Comparison of ENCODE assay signal across 8 cellular contexts in the genomic region with DNA sequence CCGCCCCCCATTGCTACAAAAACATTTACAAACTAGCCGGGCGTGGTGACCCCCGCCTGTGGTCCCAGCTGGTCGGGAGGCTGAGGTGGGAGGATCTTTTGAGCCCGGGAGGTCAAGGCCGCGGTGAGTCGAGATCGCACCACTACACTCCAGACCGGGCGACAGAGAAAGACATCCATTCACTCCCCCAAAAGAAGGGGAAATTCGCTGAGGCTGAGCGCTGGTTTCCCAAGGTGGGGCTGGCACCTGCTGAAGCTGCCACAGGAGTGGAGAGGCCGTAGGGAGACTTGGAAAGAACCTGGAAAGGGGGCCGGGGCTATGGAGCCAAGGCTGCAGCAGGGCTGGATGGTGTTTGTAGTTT. TPM values are rescaled to one million over a fixed set of nuclear protein-coding genes. Genes with fewer than 3 reads are reported as not detected.
DNase-seq lines count a peak whose midpoint lies in the region; TF ChIP-seq lines count a peak whose summit lies in the region.

No MANE protein-coding gene starts in this region.

- peak overlapping the region; percentile 79 for H3K27ac Mint-ChIP-seq in activated CD4-positive, alpha-beta memory T cell treated with anti-CD3 and anti-CD28 coated beads, Interleukin-2, amount 10 ng/mL, durations not matched to agents 7 days and 5 days

- peak overlapping the region; percentile 73 for H3K4me3 Mint-ChIP-seq in activated CD4-positive, alpha-beta memory T cell treated with anti-CD3 and anti-CD28 coated beads, Interleukin-2, amount 10 ng/mL, durations not matched to agents 7 days and 5 days

- no peaks in the 10 kb centered on the region for H3K9me3 ChIP-seq in iPS DF 6.9 (ENCODE audit: control insufficient read depth, insufficient read depth, low read length)
- H3K9me3 ChIP-seq in spleen, result no peaks in the 10 kb centered on the region

- H3K36me3 Mint-ChIP-seq in activated CD4-positive, alpha-beta memory T cell treated with anti-CD3 and anti-CD28 coated beads, Interleukin-2, amount 10 ng/mL, durations not matched to agents 7 days and 5 days (ENCODE audit: low read depth), result peaks cover 30% of the 10 kb centered on the region

- no CpG with 5 or more reads among the region's 16 CpGs for WGBS in iPS DF 6.9 (ENCODE audit: insufficient coverage, insufficient read length)
- WGBS in spleen, 5 donors, result 83 to 89% (median 87%) methylated on average over 16 of the region's 16 CpGs

- H3K4me3 ChIP-seq in iPS DF 6.9 (ENCODE audit: low read length), result peak overlapping the region; percentile 40; the same call in 1 of the 2 replicates
- peak overlapping the region in 7 of 8 donors; percentile 58 to 90 (median 64) for H3K4me3 ChIP-seq in spleen

- no peak for TF ChIP-seq POLR2A in spleen (IDR thresholded peaks at IDR 0.05)

- H3K27me3 Mint-ChIP-seq in activated CD4-positive, alpha-beta memory T cell treated with anti-CD3 and anti-CD28 coated beads, Interleukin-2, amount 10 ng/mL, durations not matched to agents 7 days and 5 days, result no peaks in the 10 kb centered on the region

- peaks cover 50% of the 10 kb centered on the region for H3K4me1 Mint-ChIP-seq in activated CD4-positive, alpha-beta memory T cell treated with anti-CD3 and anti-CD28 coated beads, Interleukin-2, amount 10 ng/mL, durations not matched to agents 7 days and 5 days

- H3K36me3 ChIP-seq in iPS DF 6.9 (ENCODE audit: control insufficient read depth, insufficient read depth, low read length) (no peaks in the 10 kb centered on the region), spleen (no peaks in the 10 kb centered on the region)

- TF ChIP-seq CTCF in spleen (IDR thresholded peaks at IDR 0.05 in 8 of 11, conservative IDR thresholded peaks at IDR 0.05 in 3 of 11), result no peak

- intact Hi-C loops in spleen (cut with DNase I; ENCODE audit: low total_unique reads), result no loop called here

- H3K9me3 Mint-ChIP-seq in activated CD4-positive, alpha-beta memory T cell treated with anti-CD3 and anti-CD28 coated beads, Interleukin-2, amount 10 ng/mL, durations not matched to agents 7 days and 5 days, result no peaks in the 10 kb centered on the region

- DNase-seq in NCI-H146 (lab: John Stamatoyannopoulos, UW), result peak; percentile 30
- no peak for DNase-seq in NCI-H146 treated with DMSO at 0.1 percent for 48 hours (lab: John Stamatoyannopoulos, UW; ENCODE audit: unreplicated experiment)
- no peak for DNase-seq in activated CD4-positive, alpha-beta memory T cell treated with anti-CD3 and anti-CD28 coated beads, Interleukin-2, amount 10 ng/mL, durations not matched to agents 7 days and 5 days
- DNase-seq in iPS DF 6.9 (ENCODE audit: low read depth, low spot score), result no peak
- DNase-seq in spleen, result no peak
- no peak for DNase-seq in stimulated activated CD4-positive, alpha-beta T cell treated with anti-CD3 and anti-CD28 coated beads, Interleukin-4, amount 100 ng/mL, for 4 hours
- DNase-seq in NCI-H1105 (lab: John Stamatoyannopoulos, UW), result no peak
- no peak for DNase-seq in H4 (ENCODE audit: low spot score)

- peaks cover 18% of the 10 kb centered on the region for H3K27me3 ChIP-seq in iPS DF 6.9 (ENCODE audit: control insufficient read depth, insufficient read depth, low read length)
- no peaks in the 10 kb centered on the region for H3K27me3 ChIP-seq in spleen (replicated peaks in 1 of 7)

- CTCF ChIA-PET in activated CD4-positive, alpha-beta memory T cell treated with anti-CD3 and anti-CD28 coated beads, Interleukin-2, amount 10 ng/mL, durations not matched to agents 7 days and 5 days (lab: Charles Lee), result interaction anchor here (0.6 kb wide), 2 partner anchors 50 to 103 kb away, joined by 3 to 4 read pairs; no protein-coding TSS in a partner anchor

- H3K27ac ChIP-seq in iPS DF 6.9 (ENCODE audit: low read length) (no peak overlapping the region), spleen (peak overlapping the region in 6 of 8 donors; percentile 90 to 97 (median 91))

- H3K4me1 ChIP-seq in iPS DF 6.9 (ENCODE audit: control insufficient read depth, insufficient read depth, low read length) (0 out of 2 replicates have a peak, but pooled peaks cover 1% of the 10 kb centered on the region), spleen (peaks cover 15 to 46% (median 33%) of the 10 kb centered on the region in 6 donors)

- POLR2A ChIA-PET in activated CD4-positive, alpha-beta memory T cell treated with anti-CD3 and anti-CD28 coated beads, Interleukin-2, amount 10 ng/mL, durations not matched to agents 7 days and 5 days (lab: Charles Lee), result interaction anchor here (0.7 to 3.2 kb wide), 4 partner anchors 10 to 402 kb away, joined by 6 to 22 read pairs (median 14); no protein-coding TSS in a partner anchor

RNA-seq across cellular contexts. Expression of gene CRTC3, which starts 0.7 kb away (rescaled TPM):
- total RNA-seq in activated CD4-positive, alpha-beta memory T cell treated with anti-CD3 and anti-CD28 coated beads, Interleukin-2, amount 10 ng/mL, durations not matched to agents 7 days and 5 days, result 10 to 100 TPM; 86.0 to 89.3 TPM
- 10 to 100 TPM; 34.8 to 51.2 (median 46.2) TPM for total RNA-seq in spleen
- 10 to 100 TPM in 1 of 3 donors, 1 to 10 TPM in 2; 7.7 to 11.6 (median 8.5) TPM for polyA plus RNA-seq in spleen
- total RNA-seq in H4 (2014; rRNA removed; shearing (Covaris generic)), result 6.8 and 6.9 TPM in 2 replicates
